Comparison of ENCODE assay signal across 1 cellular context in the genomic region with DNA sequence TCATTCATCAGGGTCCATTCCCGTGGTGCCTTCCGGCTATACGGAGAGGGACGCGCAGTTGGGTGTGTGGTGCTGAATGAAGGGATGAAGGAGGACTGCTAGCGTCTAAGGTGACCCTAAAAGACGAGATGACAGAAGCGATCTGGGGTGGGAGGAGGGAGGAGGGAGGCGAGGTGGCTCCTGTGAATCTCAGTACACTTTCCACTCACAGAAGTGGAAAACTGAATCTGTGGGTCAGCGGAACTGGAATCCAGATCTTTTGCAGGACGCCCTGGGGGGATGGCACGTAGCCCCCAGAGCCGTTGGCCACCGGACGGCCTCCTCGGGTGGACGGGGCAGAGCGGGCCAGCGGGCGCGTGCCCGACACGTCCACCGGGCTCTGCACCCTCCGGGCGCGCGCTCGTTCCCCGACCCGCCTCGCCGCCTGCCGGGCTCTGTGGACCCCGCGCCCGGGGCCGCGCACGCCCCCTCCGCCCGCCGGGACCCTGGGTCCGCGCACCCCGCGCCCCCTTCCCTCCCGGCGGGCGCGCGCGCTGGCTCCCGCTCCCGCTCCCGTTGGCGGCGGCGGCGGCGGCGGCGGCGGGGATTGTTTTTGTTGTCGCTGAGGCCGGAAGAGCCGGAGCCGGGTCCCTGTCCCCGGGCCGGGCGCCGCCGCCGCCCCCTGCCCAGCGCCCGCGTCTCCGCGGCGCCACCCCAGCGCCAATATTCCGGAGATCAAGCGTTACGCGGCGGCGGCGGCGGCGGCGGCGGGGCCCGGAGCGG.
TF ChIP-seq lines count a peak whose summit lies in the region.

Gene AGO4, plus strand, starts transcription at position 403 of the 762 bp plus-strand sequence. CDS start 401 bp downstream, outside the sequence.

TF ChIP-seq in HepG2, 621 proteins besides CTCF, POLR2A, EP300 and RAD21 (continued from another document and continues in another):
- TF ChIP-seq, protein P1, sequence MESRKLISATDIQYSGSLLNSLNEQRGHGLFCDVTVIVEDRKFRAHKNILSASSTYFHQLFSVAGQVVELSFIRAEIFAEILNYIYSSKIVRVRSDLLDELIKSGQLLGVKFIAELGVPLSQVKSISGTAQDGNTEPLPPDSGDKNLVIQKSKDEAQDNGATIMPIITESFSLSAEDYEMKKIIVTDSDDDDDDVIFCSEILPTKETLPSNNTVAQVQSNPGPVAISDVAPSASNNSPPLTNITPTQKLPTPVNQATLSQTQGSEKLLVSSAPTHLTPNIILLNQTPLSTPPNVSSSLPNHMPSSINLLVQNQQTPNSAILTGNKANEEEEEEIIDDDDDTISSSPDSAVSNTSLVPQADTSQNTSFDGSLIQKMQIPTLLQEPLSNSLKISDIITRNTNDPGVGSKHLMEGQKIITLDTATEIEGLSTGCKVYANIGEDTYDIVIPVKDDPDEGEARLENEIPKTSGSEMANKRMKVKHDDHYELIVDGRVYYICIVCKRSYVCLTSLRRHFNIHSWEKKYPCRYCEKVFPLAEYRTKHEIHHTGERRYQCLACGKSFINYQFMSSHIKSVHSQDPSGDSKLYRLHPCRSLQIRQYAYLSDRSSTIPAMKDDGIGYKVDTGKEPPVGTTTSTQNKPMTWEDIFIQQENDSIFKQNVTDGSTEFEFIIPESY (CRISPR knock-in tag; IDR thresholded peaks at IDR 0.05) = no peak
- no peak for TF ChIP-seq KLF15 (CRISPR knock-in tag; IDR thresholded peaks at IDR 0.05; ENCODE audit: borderline replicate concordance)
- no peak for TF ChIP-seq ETV6 (CRISPR knock-in tag; conservative IDR thresholded peaks at IDR 0.05)
- TF ChIP-seq ZNF570 (CRISPR knock-in tag; IDR thresholded peaks at IDR 0.05; ENCODE audit: borderline replicate concordance) = no peak
- no peak for TF ChIP-seq ELF4 (CRISPR knock-in tag; IDR thresholded peaks at IDR 0.05; ENCODE audit: borderline replicate concordance)
- TF ChIP-seq, protein P2, sequence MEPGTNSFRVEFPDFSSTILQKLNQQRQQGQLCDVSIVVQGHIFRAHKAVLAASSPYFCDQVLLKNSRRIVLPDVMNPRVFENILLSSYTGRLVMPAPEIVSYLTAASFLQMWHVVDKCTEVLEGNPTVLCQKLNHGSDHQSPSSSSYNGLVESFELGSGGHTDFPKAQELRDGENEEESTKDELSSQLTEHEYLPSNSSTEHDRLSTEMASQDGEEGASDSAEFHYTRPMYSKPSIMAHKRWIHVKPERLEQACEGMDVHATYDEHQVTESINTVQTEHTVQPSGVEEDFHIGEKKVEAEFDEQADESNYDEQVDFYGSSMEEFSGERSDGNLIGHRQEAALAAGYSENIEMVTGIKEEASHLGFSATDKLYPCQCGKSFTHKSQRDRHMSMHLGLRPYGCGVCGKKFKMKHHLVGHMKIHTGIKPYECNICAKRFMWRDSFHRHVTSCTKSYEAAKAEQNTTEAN (CRISPR knock-in tag; conservative IDR thresholded peaks at IDR 0.05) = no peak
- no peak for TF ChIP-seq TFAP4 (IDR thresholded peaks at IDR 0.05; ENCODE audit: borderline replicate concordance, low read depth)
- TF ChIP-seq CENPT (CRISPR knock-in tag; IDR thresholded peaks at IDR 0.05; ENCODE audit: low read depth) = no peak
- TF ChIP-seq FOXK2 (IDR thresholded peaks at IDR 0.05) = no peak
- no peak for TF ChIP-seq ZKSCAN5 (CRISPR knock-in tag; IDR thresholded peaks at IDR 0.05)
- no peak for TF ChIP-seq ZFP82 (CRISPR knock-in tag; IDR thresholded peaks at IDR 0.05; ENCODE audit: borderline replicate concordance)
- TF ChIP-seq KDM5A (IDR thresholded peaks at IDR 0.05; ENCODE audit: borderline replicate concordance, low read length) = 0 out of 2 replicates have a peak, but pooled peaks have one; percentile 36
- TF ChIP-seq, protein P3, sequence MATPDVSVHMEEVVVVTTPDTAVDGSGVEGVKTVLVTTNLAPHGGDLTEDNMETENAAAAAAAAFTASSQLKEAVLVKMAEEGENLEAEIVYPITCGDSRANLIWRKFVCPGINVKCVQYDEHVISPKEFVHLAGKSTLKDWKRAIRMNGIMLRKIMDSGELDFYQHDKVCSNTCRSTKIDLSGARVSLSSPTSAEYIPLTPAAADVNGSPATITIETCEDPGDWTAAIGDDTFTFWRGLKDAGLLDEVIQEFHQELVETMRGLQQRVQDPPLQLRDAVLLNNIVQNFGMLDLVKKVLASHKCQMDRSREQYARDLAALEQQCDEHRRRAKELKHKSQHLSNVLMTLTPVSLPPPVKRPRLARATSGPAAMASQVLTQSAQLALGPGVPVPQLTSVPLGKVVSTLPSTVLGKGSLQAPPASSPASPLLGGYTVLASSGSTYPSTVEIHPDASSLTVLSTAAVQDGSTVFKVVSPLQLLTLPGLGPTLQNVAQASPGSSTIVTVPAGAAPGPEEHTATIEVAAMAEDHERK (CRISPR knock-in tag; IDR thresholded peaks at IDR 0.05; ENCODE audit: low read depth) = no peak
- no peak for TF ChIP-seq ZNF619 (CRISPR knock-in tag; IDR thresholded peaks at IDR 0.05)
- TF ChIP-seq MED8 (CRISPR knock-in tag; IDR thresholded peaks at IDR 0.05; ENCODE audit: insufficient replicate concordance) = peak; percentile 26
- TF ChIP-seq ZMAT3 (CRISPR knock-in tag; conservative IDR thresholded peaks at IDR 0.05) = no peak
- TF ChIP-seq SIX1 (CRISPR knock-in tag; IDR thresholded peaks at IDR 0.05; ENCODE audit: borderline replicate concordance) = no peak
- TF ChIP-seq, protein P4, sequence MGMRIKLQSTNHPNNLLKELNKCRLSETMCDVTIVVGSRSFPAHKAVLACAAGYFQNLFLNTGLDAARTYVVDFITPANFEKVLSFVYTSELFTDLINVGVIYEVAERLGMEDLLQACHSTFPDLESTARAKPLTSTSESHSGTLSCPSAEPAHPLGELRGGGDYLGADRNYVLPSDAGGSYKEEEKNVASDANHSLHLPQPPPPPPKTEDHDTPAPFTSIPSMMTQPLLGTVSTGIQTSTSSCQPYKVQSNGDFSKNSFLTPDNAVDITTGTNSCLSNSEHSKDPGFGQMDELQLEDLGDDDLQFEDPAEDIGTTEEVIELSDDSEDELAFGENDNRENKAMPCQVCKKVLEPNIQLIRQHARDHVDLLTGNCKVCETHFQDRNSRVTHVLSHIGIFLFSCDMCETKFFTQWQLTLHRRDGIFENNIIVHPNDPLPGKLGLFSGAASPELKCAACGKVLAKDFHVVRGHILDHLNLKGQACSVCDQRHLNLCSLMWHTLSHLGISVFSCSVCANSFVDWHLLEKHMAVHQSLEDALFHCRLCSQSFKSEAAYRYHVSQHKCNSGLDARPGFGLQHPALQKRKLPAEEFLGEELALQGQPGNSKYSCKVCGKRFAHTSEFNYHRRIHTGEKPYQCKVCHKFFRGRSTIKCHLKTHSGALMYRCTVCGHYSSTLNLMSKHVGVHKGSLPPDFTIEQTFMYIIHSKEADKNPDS (CRISPR knock-in tag; IDR thresholded peaks at IDR 0.05) = no peak
- TF ChIP-seq ZNF850 (CRISPR knock-in tag; conservative IDR thresholded peaks at IDR 0.05) = no peak
- TF ChIP-seq XRCC5 (optimal IDR thresholded peaks at IDR 0.05; ENCODE audit: low read length) = no peak
- no peak for TF ChIP-seq ZNF124 (CRISPR knock-in tag; IDR thresholded peaks at IDR 0.05)
- TF ChIP-seq ZFP90 (CRISPR knock-in tag; IDR thresholded peaks at IDR 0.05; ENCODE audit: borderline replicate concordance) = no peak
- no peak for TF ChIP-seq ZNF816 (CRISPR knock-in tag; IDR thresholded peaks at IDR 0.05; ENCODE audit: borderline replicate concordance)
- TF ChIP-seq SOX5 (CRISPR knock-in tag; IDR thresholded peaks at IDR 0.05; ENCODE audit: borderline replicate concordance) = no peak
- TF ChIP-seq AKNA (CRISPR knock-in tag; IDR thresholded peaks at IDR 0.05; ENCODE audit: borderline replicate concordance) = no peak
- TF ChIP-seq ZFP91 (CRISPR knock-in tag; IDR thresholded peaks at IDR 0.05; ENCODE audit: borderline replicate concordance) = no peak
- TF ChIP-seq ZNF569 (CRISPR knock-in tag; IDR thresholded peaks at IDR 0.05; ENCODE audit: borderline replicate concordance) = no peak
- no peak for TF ChIP-seq MAZ (IDR thresholded peaks at IDR 0.05; ENCODE audit: borderline replicate concordance, low read depth, low read length)
- peak; percentile 40; the same call in 1 of the 2 replicates for TF ChIP-seq MAZ (CRISPR knock-in tag; IDR thresholded peaks at IDR 0.05; ENCODE audit: low read depth)
- TF ChIP-seq ESRRA (CRISPR knock-in tag; IDR thresholded peaks at IDR 0.05; ENCODE audit: low read depth) = no peak
- TF ChIP-seq, protein P5, sequence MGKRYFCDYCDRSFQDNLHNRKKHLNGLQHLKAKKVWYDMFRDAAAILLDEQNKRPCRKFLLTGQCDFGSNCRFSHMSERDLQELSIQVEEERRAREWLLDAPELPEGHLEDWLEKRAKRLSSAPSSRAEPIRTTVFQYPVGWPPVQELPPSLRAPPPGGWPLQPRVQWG (CRISPR knock-in tag; IDR thresholded peaks at IDR 0.05; ENCODE audit: borderline replicate concordance, low read depth) = no peak
- no peak for TF ChIP-seq MEIS1 (CRISPR knock-in tag; IDR thresholded peaks at IDR 0.05; ENCODE audit: borderline replicate concordance)
- TF ChIP-seq ZNF10 (CRISPR knock-in tag; IDR thresholded peaks at IDR 0.05; ENCODE audit: borderline replicate concordance, low read depth) = no peak
- TF ChIP-seq, protein P6, sequence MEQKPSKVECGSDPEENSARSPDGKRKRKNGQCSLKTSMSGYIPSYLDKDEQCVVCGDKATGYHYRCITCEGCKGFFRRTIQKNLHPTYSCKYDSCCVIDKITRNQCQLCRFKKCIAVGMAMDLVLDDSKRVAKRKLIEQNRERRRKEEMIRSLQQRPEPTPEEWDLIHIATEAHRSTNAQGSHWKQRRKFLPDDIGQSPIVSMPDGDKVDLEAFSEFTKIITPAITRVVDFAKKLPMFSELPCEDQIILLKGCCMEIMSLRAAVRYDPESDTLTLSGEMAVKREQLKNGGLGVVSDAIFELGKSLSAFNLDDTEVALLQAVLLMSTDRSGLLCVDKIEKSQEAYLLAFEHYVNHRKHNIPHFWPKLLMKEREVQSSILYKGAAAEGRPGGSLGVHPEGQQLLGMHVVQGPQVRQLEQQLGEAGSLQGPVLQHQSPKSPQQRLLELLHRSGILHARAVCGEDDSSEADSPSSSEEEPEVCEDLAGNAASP (CRISPR knock-in tag; IDR thresholded peaks at IDR 0.05; ENCODE audit: borderline replicate concordance) = no peak
- TF ChIP-seq ZNF30 (CRISPR knock-in tag; IDR thresholded peaks at IDR 0.05) = no peak
- TF ChIP-seq ATF4 (CRISPR knock-in tag; IDR thresholded peaks at IDR 0.05) = no peak
- TF ChIP-seq ZNF670 (CRISPR knock-in tag; IDR thresholded peaks at IDR 0.05; ENCODE audit: borderline replicate concordance) = no peak
- TF ChIP-seq SALL2 (CRISPR knock-in tag; IDR thresholded peaks at IDR 0.05) = no peak
- TF ChIP-seq ISL2 (CRISPR knock-in tag; IDR thresholded peaks at IDR 0.05) = no peak
- no peak for TF ChIP-seq ZFAT (CRISPR knock-in tag; conservative IDR thresholded peaks at IDR 0.05)
